Comparison of ENCODE assay signal across 9 cellular contexts in the genomic region with DNA sequence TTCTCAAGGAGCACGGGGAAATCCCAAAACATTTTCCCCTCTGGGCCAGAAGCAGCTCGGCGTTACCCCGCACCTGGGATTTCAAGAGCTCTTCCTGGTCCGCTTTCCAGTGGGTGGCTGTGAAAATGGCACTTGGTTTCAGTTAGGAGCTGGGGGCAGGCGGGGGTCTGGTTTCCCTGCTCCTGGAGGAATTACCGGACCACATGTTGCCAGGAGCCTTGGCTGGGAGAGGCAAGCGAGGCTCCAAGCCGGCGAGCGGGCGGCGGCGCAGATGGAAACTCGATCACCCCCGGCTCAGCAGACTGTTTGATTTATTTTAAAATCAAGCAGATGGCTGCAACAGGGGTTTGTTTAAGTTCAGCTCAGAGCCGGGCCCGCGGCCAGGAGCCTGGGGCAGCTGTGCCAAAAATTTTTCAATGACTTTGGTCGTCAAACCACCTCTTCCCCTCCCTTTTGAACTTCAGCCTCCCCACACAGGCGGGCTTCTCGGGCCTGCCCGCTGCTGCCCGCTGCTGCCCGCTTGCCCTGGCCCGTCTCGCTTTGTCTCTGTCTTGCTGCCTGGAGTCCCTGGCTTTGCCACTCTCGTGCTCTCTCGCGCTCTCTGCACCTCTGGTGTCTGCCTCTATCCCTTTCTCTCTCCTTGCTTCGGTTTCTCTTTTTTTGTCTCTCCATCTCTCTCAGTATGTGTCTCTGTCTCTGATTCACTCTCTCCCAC.
A peak's percentile ranks its signal among the peaks of the same experiment; 100 is the strongest.
DNase-seq lines count a peak whose midpoint lies in the region; ATAC-seq, FAIRE-seq and TF ChIP-seq lines count a peak whose summit lies in the region.
"Had no signal": no experiment of that assay in that cellular context is flagged by ENCODE, and none has a peak within 500 bp of the region (broad histone marks: within the 10 kb centered on the region; RNA-seq: fewer than 3 reads in every experiment).

No MANE protein-coding gene starts in this region.

- peak overlapping the region in 1 of 2 donors; percentile 34 for H3K9ac ChIP-seq in kidney (ENCODE audit: low read length in 2 of 2)

- peak; percentile 56 for DNase-seq in NCI-H2029 treated with DMSO at 0.1 percent for 48 hours (lab: John Stamatoyannopoulos, UW)
- DNase-seq in brain pericyte (ENCODE audit: low read depth, low spot score): peak; percentile 80
- peak; percentile 89 for DNase-seq in kidney
- peak; percentile 70 for DNase-seq in testis
- no peak for DNase-seq in stimulated activated CD4-positive, alpha-beta T cell treated with anti-CD3 and anti-CD28 coated beads, Interleukin-4, amount 100 ng/mL, for 1 hour

- FAIRE-seq in kidney (lab: Jason Lieb, UNC): no peak
- FAIRE-seq: TTC549 had no signal

- 33 to 40% methylated on average over 27 to 31 of the region's 31 CpGs for WGBS in testis, 2 donors

- ATAC-seq in HG02610 (IDR thresholded peaks at IDR 0.05; ENCODE audit: unreplicated experiment) (no peak), HG03354 (IDR thresholded peaks at IDR 0.05; ENCODE audit: poor library complexity, severe bottlenecking, unreplicated experiment) (no peak)

- no peak for TF ChIP-seq POLR2A in testis (IDR thresholded peaks at IDR 0.05)

- peaks cover 10% of the 10 kb centered on the region for H3K4me1 ChIP-seq in ACC112 (ENCODE audit: control insufficient read depth, insufficient read depth, low read length, unreplicated experiment)
- H3K4me1 ChIP-seq in kidney (ENCODE audit: control insufficient read depth in 1 of 2, insufficient read depth in 1 of 2, low read depth in 1 of 2, low read length in 2 of 2): peaks cover 4 to 16% of the 10 kb centered on the region in 2 donors
- peaks cover 26% of the 10 kb centered on the region for H3K4me1 ChIP-seq in testis

- TF ChIP-seq CTCF in kidney (IDR thresholded peaks at IDR 0.05; ENCODE audit: borderline replicate concordance, extremely low read depth, insufficient read depth) (no peak), testis (IDR thresholded peaks at IDR 0.05) (no peak)

- intact Hi-C loops in kidney (cut with DNase I) (no loop called here), testis (cut with DNase I; ENCODE audit: low total_unique reads) (no loop called here)

- no peaks in the 10 kb centered on the region for H3K27me3 ChIP-seq in ACC112 (ENCODE audit: insufficient read depth, low read length)
- H3K27me3 ChIP-seq in testis: no peaks in the 10 kb centered on the region

- H3K79me2 ChIP-seq in ACC112 (ENCODE audit: control insufficient read depth, insufficient read depth, low read length, unreplicated experiment): peaks cover 2% of the 10 kb centered on the region

- H3K4me3 ChIP-seq in ACC112 (ENCODE audit: low read depth, low read length): peak overlapping the region; percentile 62
- peak overlapping the region; percentile 10 to 23 for H3K4me3 ChIP-seq in kidney (ENCODE audit: low read length in 2 of 2)
- H3K4me3 ChIP-seq in testis: no peak overlapping the region

- peak overlapping the region; percentile 19 for H2AFZ ChIP-seq in ACC112 (ENCODE audit: low read length, unreplicated experiment)

- H3K27ac ChIP-seq in ACC112 (ENCODE audit: low read depth, low read length): peak overlapping the region; percentile 23
- no peak overlapping the region for H3K27ac ChIP-seq in kidney (ENCODE audit: low read depth in 2 of 2, low read length in 2 of 2)
- peak overlapping the region; percentile 21 to 50 for H3K27ac ChIP-seq in testis

- no peaks in the 10 kb centered on the region for H3K36me3 ChIP-seq in ACC112 (ENCODE audit: insufficient read depth, low read length)
- H3K36me3 ChIP-seq in kidney (ENCODE audit: control insufficient read depth in 1 of 2, insufficient read depth in 2 of 2, low read length in 2 of 2): no peaks in the 10 kb centered on the region
- no peaks in the 10 kb centered on the region for H3K36me3 ChIP-seq in testis (ENCODE audit: low read depth, missing control alignments)

- no peaks in the 10 kb centered on the region for H3K9me3 ChIP-seq in kidney (ENCODE audit: control insufficient read depth in 1 of 2, low read length in 2 of 2)
- no peaks in the 10 kb centered on the region for H3K9me3 ChIP-seq in testis

Comparison
In these comparisons a context has a peak if more than half of its experiments do, and no peak if none do; other contexts are left out.
1. H3K27ac ChIP-seq: peak in ACC112 (single experiment) and testis (2 of 2); none in kidney (0 of 2).
2. H3K4me3 ChIP-seq: peak in ACC112 (single experiment) and kidney (2 of 2); none in testis (0 of 2).